ENCODE assay signal across 8 cellular contexts in genomic region chr17:67421869-67422273, GRCh38. TPM values are rescaled to one million over a fixed set of nuclear protein-coding genes. Genes with fewer than 3 reads are reported as not detected.
DNase-seq lines count a peak whose midpoint lies in the region; TF ChIP-seq lines count a peak whose summit lies in the region.

No MANE protein-coding gene starts in this region.

- no peak for TF ChIP-seq POLR2A in breast epithelium (IDR thresholded peaks at IDR 0.05)

- peak overlapping the region; percentile 56 to 88 for H3K27ac ChIP-seq in breast epithelium

- TF ChIP-seq CTCF in breast epithelium (IDR thresholded peaks at IDR 0.05) = no peak

- peak; percentile 27 to 47 for DNase-seq in activated CD8-positive, alpha-beta memory T cell treated with anti-CD3 and anti-CD28 coated beads for 4 hours (ENCODE audit: low read depth in 2 of 2)
- DNase-seq in activated CD8-positive, alpha-beta memory T cell treated with anti-CD3 and anti-CD28 coated beads for 24 hours = no peak
- DNase-seq in SW 1271 (lab: John Stamatoyannopoulos, UW) (peak; percentile 98 to 100), breast epithelium (ENCODE audit: low spot score in 2 of 2) (peak in 1 of 2 donors; percentile 57), myocyte (ENCODE audit: low read depth) (peak; percentile 30), superior temporal gyrus (ENCODE audit: extremely low spot score) (no peak), cerebellar cortex (ENCODE audit: low spot score) (no peak), NCI-H1105 treated with DMSO at 0.1 percent for 48 hours (lab: John Stamatoyannopoulos, UW) (no peak)

- no peak overlapping the region for H3K4me3 ChIP-seq in breast epithelium

- peaks cover 0 to 8% of the 10 kb centered on the region in 2 donors for H3K4me1 ChIP-seq in breast epithelium

- intact Hi-C loops in breast epithelium (cut with DNase I; ENCODE audit: low total_unique reads) = no loop called here

- H3K27me3 ChIP-seq in breast epithelium = no peaks in the 10 kb centered on the region

- no peaks in the 10 kb centered on the region for H3K36me3 ChIP-seq in breast epithelium

- no peaks in the 10 kb centered on the region for H3K9me3 ChIP-seq in breast epithelium

RNA-seq across cellular contexts. Expression of gene PITPNC1, which starts 44.8 kb away (rescaled TPM):
- total RNA-seq in breast epithelium (10 to 100 TPM; 11.0 to 17.7 (median 14.8) TPM), myocyte (1.5 and 3.8 TPM in 2 replicates)
- polyA plus RNA-seq in myocyte (2012) = 0.88 TPM

RNA-seq across cellular contexts. Expression of gene PSMD12, which starts 55.5 kb away (rescaled TPM):
- 10 to 100 TPM; 21.2 to 33.6 (median 30.5) TPM for total RNA-seq in breast epithelium
- 24.5 and 29.7 TPM in 2 replicates for total RNA-seq in myocyte
- 33.4 TPM for polyA plus RNA-seq in myocyte (2012)

Comparison
In these comparisons a context has a peak if more than half of its experiments do, and no peak if none do; other contexts are left out.
1. DNase-seq: peak in activated CD8-positive, alpha-beta memory T cell treated with anti-CD3 and anti-CD28 coated beads for 4 hours (2 of 2), SW 1271 (2 of 2) and myocyte (single experiment); none in activated CD8-positive, alpha-beta memory T cell treated with anti-CD3 and anti-CD28 coated beads for 24 hours (single experiment), superior temporal gyrus (single experiment), cerebellar cortex (single experiment) and NCI-H1105 treated with DMSO at 0.1 percent for 48 hours (single experiment).